Comparison of ENCODE assay signal across 8 cellular contexts in the genomic region with DNA sequence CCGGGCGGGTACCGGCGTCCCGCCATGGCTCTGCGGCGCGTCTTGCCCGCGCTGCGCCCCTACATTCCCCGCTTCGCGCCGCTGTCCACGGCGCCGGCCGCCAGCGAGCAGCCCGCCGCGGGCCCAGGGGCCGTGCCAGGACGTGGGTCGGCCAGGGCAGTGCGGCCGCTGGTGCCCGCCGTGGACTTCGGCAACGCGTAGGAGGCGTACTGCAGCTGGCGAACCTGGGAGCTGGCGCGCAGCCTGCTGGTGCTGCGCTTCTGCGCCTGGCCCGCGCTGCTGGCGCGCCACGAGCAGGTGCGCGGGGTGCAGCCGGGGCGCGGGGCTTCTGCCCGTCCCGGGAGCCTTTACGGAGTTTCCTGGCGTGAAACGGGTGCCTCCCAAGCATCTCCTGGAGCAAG. TPM values are rescaled to one million over a fixed set of nuclear protein-coding genes. Genes with fewer than 3 reads are reported as not detected.
DNase-seq lines count a peak whose midpoint lies in the region; ATAC-seq and TF ChIP-seq lines count a peak whose summit lies in the region.

No MANE protein-coding gene starts in this region.

- H3K27ac ChIP-seq in OCI-LY7 (ENCODE audit: low read depth, low read length, poor library complexity, severe bottlenecking): no peak overlapping the region

- no peaks in the 10 kb centered on the region for H3K27me3 ChIP-seq in endocrine pancreas (ENCODE audit: control insufficient read depth, insufficient read depth, low read length)

- peaks cover 5% of the 10 kb centered on the region for H3K27me3 Mint-ChIP-seq in activated T-cell treated with anti-CD3 and anti-CD28 coated beads, Interleukin-2, amount 50 U/mL, for 4 hours (ENCODE audit: low read depth)
- H3K27me3 Mint-ChIP-seq in nephron progenitor cell (ENCODE audit: low read depth, poor library complexity): peaks cover 79% of the 10 kb centered on the region

- H2AFZ ChIP-seq in OCI-LY7 (ENCODE audit: low read length): no peak overlapping the region; the same call in 1 of the 2 replicates

- peak; percentile 50 to 54 for ATAC-seq in activated T-cell treated with anti-CD3 and anti-CD28 coated beads, Interleukin-2, amount 50 U/mL, for 4 hours
- ATAC-seq in HG02852 (IDR thresholded peaks at IDR 0.05; ENCODE audit: unreplicated experiment): no peak

- no peaks in the 10 kb centered on the region for H3K9me3 Mint-ChIP-seq in activated T-cell treated with anti-CD3 and anti-CD28 coated beads, Interleukin-2, amount 50 U/mL, for 4 hours
- no peaks in the 10 kb centered on the region for H3K9me3 Mint-ChIP-seq in nephron progenitor cell

- H3K27ac Mint-ChIP-seq in nephron progenitor cell: no peak overlapping the region

- H3K4me1 Mint-ChIP-seq in activated T-cell treated with anti-CD3 and anti-CD28 coated beads, Interleukin-2, amount 50 U/mL, for 4 hours (ENCODE audit: low read depth): peaks cover 6% of the 10 kb centered on the region
- peaks cover 4% of the 10 kb centered on the region for H3K4me1 Mint-ChIP-seq in nephron progenitor cell

- intact Hi-C loops in OCI-LY7 (cut with micrococcal nuclease; ENCODE audit: unreplicated experiment): no loop called here

- peak overlapping the region; percentile 82 for H3K4me2 ChIP-seq in OCI-LY7 (ENCODE audit: low read length)

- H3K36me3 ChIP-seq in OCI-LY7 (ENCODE audit: insufficient read depth, low read length) (no peaks in the 10 kb centered on the region), endocrine pancreas (ENCODE audit: control insufficient read depth, insufficient read depth, low read length) (no peaks in the 10 kb centered on the region)

- no peaks in the 10 kb centered on the region for H3K9me2 ChIP-seq in OCI-LY7 (ENCODE audit: insufficient read depth, low read length)

- TF ChIP-seq CTCF in OCI-LY7 (conservative IDR thresholded peaks at IDR 0.05; ENCODE audit: low read length) (no peak), nephron progenitor cell (IDR thresholded peaks at IDR 0.05) (no peak)

- POLR2A ChIA-PET in OCI-LY7 (lab: Charles Lee): no interaction called here

- H3K4me1 ChIP-seq in OCI-LY7 (ENCODE audit: insufficient read depth, low read length, poor library complexity, severe bottlenecking): no peaks in the 10 kb centered on the region
- H3K4me1 ChIP-seq in endocrine pancreas (ENCODE audit: control insufficient read depth, insufficient read depth, low read length): no peaks in the 10 kb centered on the region

- no TSS peak for BruUV-seq in OCI-LY7 (replicated peaks; lab: Mats Ljungman, UMichigan)

- H3K4me3 Mint-ChIP-seq in activated T-cell treated with anti-CD3 and anti-CD28 coated beads, Interleukin-2, amount 50 U/mL, for 4 hours: peak overlapping the region; percentile 47
- peak overlapping the region; percentile 58 for H3K4me3 Mint-ChIP-seq in nephron progenitor cell

- no peaks in the 10 kb centered on the region for H3K36me3 Mint-ChIP-seq in activated T-cell treated with anti-CD3 and anti-CD28 coated beads, Interleukin-2, amount 50 U/mL, for 4 hours (ENCODE audit: insufficient read depth)
- H3K36me3 Mint-ChIP-seq in nephron progenitor cell (ENCODE audit: low read depth): no peaks in the 10 kb centered on the region

- CTCF ChIA-PET in OCI-LY7 (lab: Charles Lee; ENCODE audit: unreplicated experiment): interaction anchor here (0.6 kb wide), 1 partner anchor 128 kb away, joined by 3 read pairs; no protein-coding TSS in a partner anchor

- H4K20me1 ChIP-seq in OCI-LY7 (ENCODE audit: insufficient read depth, low read length): no peaks in the 10 kb centered on the region

- H3K79me2 ChIP-seq in OCI-LY7 (ENCODE audit: insufficient read depth, low read depth, low read length): no peaks in the 10 kb centered on the region

- H3K9me3 ChIP-seq in OCI-LY7 (ENCODE audit: low read length) (no peaks in the 10 kb centered on the region), endocrine pancreas (ENCODE audit: control insufficient read depth, low read length) (no peaks in the 10 kb centered on the region)

- peak; percentile 26 for DNase-seq in activated T-cell treated with anti-CD3 and anti-CD28 coated beads, Interleukin-2, amount 50 U/mL, for 4 hours
- DNase-seq in activated T-cell treated with anti-CD3 and anti-CD28 coated beads, Interleukin-2, amount 50 U/mL, for 48 hours: no peak
- DNase-seq in OCI-LY7 (ENCODE audit: low spot score): no peak
- no peak for DNase-seq in nephron progenitor cell
- DNase-seq in NCI-H1092 (lab: John Stamatoyannopoulos, UW): no peak
- no peak for DNase-seq in stimulated activated CD4-positive, alpha-beta T cell treated with anti-CD3 and anti-CD28 coated beads, Interleukin-12 subunit alpha, Interleukin-12 subunit beta, amount 100 ng/mL, for 4 hours

- peak overlapping the region; percentile 41 for H3K9ac ChIP-seq in endocrine pancreas (ENCODE audit: control insufficient read depth, insufficient read depth, low read length)

- peak overlapping the region; percentile 70 for H3K4me3 ChIP-seq in OCI-LY7 (ENCODE audit: low read depth, low read length, poor library complexity, severe bottlenecking)
- H3K4me3 ChIP-seq in endocrine pancreas (ENCODE audit: control insufficient read depth, insufficient read depth, low read length): peak overlapping the region; percentile 22

RNA-seq across cellular contexts. Expression of a gene that starts 20.1 kb away (rescaled TPM):
- total RNA-seq in activated T-cell treated with anti-CD3 and anti-CD28 coated beads, Interleukin-2, amount 50 U/mL, for 4 hours: 10 to 100 TPM; 30.3 to 38.1 (median 33.2) TPM
- 36.0 and 37.8 TPM in 2 replicates for total RNA-seq in OCI-LY7 (2014; rRNA removed; shearing (Covaris generic))
- 18.9 and 22.5 TPM in 2 replicates for total RNA-seq in OCI-LY7 (2022)

RNA-seq across cellular contexts. Expression of a gene that starts 31.6 kb away (rescaled TPM):
- 1 to 10 TPM in 2 of 3 donors, under 1 TPM in 1; 0.89 to 1.4 (median 1.0) TPM for total RNA-seq in activated T-cell treated with anti-CD3 and anti-CD28 coated beads, Interleukin-2, amount 50 U/mL, for 4 hours
- not detected in 2 replicates for total RNA-seq in OCI-LY7 (2014; rRNA removed; shearing (Covaris generic))
- total RNA-seq in OCI-LY7 (2022): not detected in 2 replicates
